ENCODE assay signal across 17 cellular contexts in the genomic region with DNA sequence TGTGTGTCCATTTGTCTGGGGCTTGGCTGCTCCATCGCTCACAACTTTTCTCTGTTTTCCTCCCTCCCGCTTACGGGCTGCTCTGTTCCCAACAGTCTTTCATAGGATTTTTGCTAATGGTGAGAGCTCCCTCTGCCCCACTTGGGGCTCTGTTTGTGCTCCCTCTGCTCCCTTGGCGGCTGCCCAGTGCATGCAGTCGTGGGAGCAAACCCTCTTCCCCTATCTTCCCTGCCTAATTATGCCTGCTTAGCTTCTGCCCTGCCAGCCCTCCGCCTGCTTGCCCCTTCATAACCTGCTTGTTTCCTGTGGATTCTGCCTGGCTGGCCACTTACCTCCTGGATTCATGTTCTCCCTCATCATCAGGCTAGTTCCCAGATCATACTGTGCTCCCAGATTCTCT. TPM values are rescaled to one million over a fixed set of nuclear protein-coding genes. Genes with fewer than 3 reads are reported as not detected.
DNase-seq lines count a peak whose midpoint lies in the region; ATAC-seq and TF ChIP-seq lines count a peak whose summit lies in the region.
"Had no signal": no experiment of that assay in that cellular context is flagged by ENCODE, and none has a peak within 500 bp of the region (broad histone marks: within the 10 kb centered on the region; RNA-seq: fewer than 3 reads in every experiment).

No MANE protein-coding gene starts in this region.

- H3K27ac ChIP-seq in caudate nucleus (ENCODE audit: low read depth, low read length): no peak overlapping the region
- H3K27ac ChIP-seq: 22Rv1 had no signal

- DNase-seq in T-helper 2 cell treated with Interferon-gamma antibody and Interleukin-4, amounts not matched to agents 5 μg/mL and 100 μg/mL, for 36 hours (ENCODE audit: low spot score): no peak
- DNase-seq in T-helper 2 cell (no peak), natural killer cell (no peak), glutamatergic neuron (no peak), caudate nucleus (lab: John Stamatoyannopoulos, UW) (no peak)
- no peak for DNase-seq in natural killer cell treated with Interleukin-12 subunit alpha and Interleukin-12 subunit beta and Interleukin-15 and Interleukin-18, amount 100 ng/mL, for 72 hours (ENCODE audit: low spot score)
- DNase-seq: CD8-positive, alpha-beta memory T cell; DMS79; HCEC 1CT; NCI-H1417; NCI-H187 treated with DMSO at 0.1 percent for 48 hours; NCI-H526 treated with DMSO at 0.1 percent for 48 hours; SHP77 treated with DMSO at 0.1 percent for 48 hours had no signal

- no peak for TF ChIP-seq CTCF in natural killer cell (IDR thresholded peaks at IDR 0.05)
- TF ChIP-seq CTCF in glutamatergic neuron (IDR thresholded peaks at IDR 0.05; ENCODE audit: partially characterized antibody, unreplicated experiment): no peak

- H3K4me1 Mint-ChIP-seq in T-helper 2 cell treated with Interferon-gamma antibody and Interleukin-4, amounts not matched to agents 5 μg/mL and 100 μg/mL, for 36 hours (ENCODE audit: low read depth): peaks cover 6% of the 10 kb centered on the region
- H3K4me1 Mint-ChIP-seq in natural killer cell (peaks cover 34 to 37% of the 10 kb centered on the region in 2 donors), glutamatergic neuron (ENCODE audit: low read depth, unreplicated experiment) (peaks cover 5% of the 10 kb centered on the region)
- peaks cover 23 to 29% of the 10 kb centered on the region in 2 donors for H3K4me1 Mint-ChIP-seq in natural killer cell treated with Interleukin-12 subunit alpha and Interleukin-12 subunit beta and Interleukin-15 and Interleukin-18, amount 100 ng/mL, for 72 hours (ENCODE audit: low read depth in 2 of 2)

- intact Hi-C loops in natural killer cell (cut with micrococcal nuclease): no loop called here

- ATAC-seq in natural killer cell: no peak
- no peak for ATAC-seq in natural killer cell treated with Interleukin-12 subunit alpha and Interleukin-12 subunit beta and Interleukin-15 and Interleukin-18, amount 100 ng/mL, for 72 hours
- ATAC-seq in GM18868 (IDR thresholded peaks at IDR 0.05; ENCODE audit: unreplicated experiment): no peak
- ATAC-seq in GM18873 (IDR thresholded peaks at IDR 0.05; ENCODE audit: low FRiP score, unreplicated experiment): no peak

- peak overlapping the region; percentile 27 for H3K27ac Mint-ChIP-seq in T-helper 2 cell treated with Interferon-gamma antibody and Interleukin-4, amounts not matched to agents 5 μg/mL and 100 μg/mL, for 36 hours
- H3K27ac Mint-ChIP-seq in natural killer cell (peak overlapping the region; percentile 14 to 62), glutamatergic neuron (ENCODE audit: unreplicated experiment) (peak overlapping the region; percentile 40)
- no peak overlapping the region for H3K27ac Mint-ChIP-seq in natural killer cell treated with Interleukin-12 subunit alpha and Interleukin-12 subunit beta and Interleukin-15 and Interleukin-18, amount 100 ng/mL, for 72 hours
- H3K27ac Mint-ChIP-seq: B cell had no signal

- no peaks in the 10 kb centered on the region for H3K9me3 Mint-ChIP-seq in T-helper 2 cell treated with Interferon-gamma antibody and Interleukin-4, amounts not matched to agents 5 μg/mL and 100 μg/mL, for 36 hours
- no peaks in the 10 kb centered on the region for H3K9me3 Mint-ChIP-seq in natural killer cell
- H3K9me3 Mint-ChIP-seq in natural killer cell treated with Interleukin-12 subunit alpha and Interleukin-12 subunit beta and Interleukin-15 and Interleukin-18, amount 100 ng/mL, for 72 hours: no peaks in the 10 kb centered on the region
- peaks cover 2% of the 10 kb centered on the region for H3K9me3 Mint-ChIP-seq in glutamatergic neuron (ENCODE audit: unreplicated experiment)
- H3K9me3 Mint-ChIP-seq: CD8-positive, alpha-beta memory T cell had no signal

- no peak overlapping the region for H3K4me3 Mint-ChIP-seq in T-helper 2 cell treated with Interferon-gamma antibody and Interleukin-4, amounts not matched to agents 5 μg/mL and 100 μg/mL, for 36 hours
- no peak overlapping the region for H3K4me3 Mint-ChIP-seq in natural killer cell
- H3K4me3 Mint-ChIP-seq in natural killer cell treated with Interleukin-12 subunit alpha and Interleukin-12 subunit beta and Interleukin-15 and Interleukin-18, amount 100 ng/mL, for 72 hours: no peak overlapping the region
- H3K4me3 Mint-ChIP-seq in glutamatergic neuron (ENCODE audit: unreplicated experiment): no peak overlapping the region
- H3K4me3 Mint-ChIP-seq: B cell had no signal

- H3K27me3 Mint-ChIP-seq in T-helper 2 cell treated with Interferon-gamma antibody and Interleukin-4, amounts not matched to agents 5 μg/mL and 100 μg/mL, for 36 hours (ENCODE audit: low read depth): no peaks in the 10 kb centered on the region
- H3K27me3 Mint-ChIP-seq in natural killer cell (ENCODE audit: low read depth in 2 of 2) (no peaks in the 10 kb centered on the region), glutamatergic neuron (ENCODE audit: unreplicated experiment) (peaks cover 5% of the 10 kb centered on the region)
- H3K27me3 Mint-ChIP-seq in natural killer cell treated with Interleukin-12 subunit alpha and Interleukin-12 subunit beta and Interleukin-15 and Interleukin-18, amount 100 ng/mL, for 72 hours: no peaks in the 10 kb centered on the region
- H3K27me3 Mint-ChIP-seq: B cell had no signal

- H3K36me3 Mint-ChIP-seq in T-helper 2 cell treated with Interferon-gamma antibody and Interleukin-4, amounts not matched to agents 5 μg/mL and 100 μg/mL, for 36 hours (ENCODE audit: low read depth): peaks cover 67% of the 10 kb centered on the region
- H3K36me3 Mint-ChIP-seq in natural killer cell (peaks cover 42% of the 10 kb centered on the region), glutamatergic neuron (ENCODE audit: unreplicated experiment) (peaks cover 16% of the 10 kb centered on the region)
- H3K36me3 Mint-ChIP-seq in natural killer cell treated with Interleukin-12 subunit alpha and Interleukin-12 subunit beta and Interleukin-15 and Interleukin-18, amount 100 ng/mL, for 72 hours: peaks cover 44% of the 10 kb centered on the region

RNA-seq across cellular contexts. Expression of gene KRTCAP3, which starts 6.6 kb away (rescaled TPM):
- total RNA-seq in natural killer cell: 1 to 10 TPM; 4.4 to 8.4 (median 5.1) TPM
- 1 to 10 TPM; 2.2 to 6.1 TPM for total RNA-seq in natural killer cell treated with Interleukin-12 subunit alpha and Interleukin-12 subunit beta and Interleukin-15 and Interleukin-18, amount 100 ng/mL, for 72 hours
- 4.2 TPM for total RNA-seq in glutamatergic neuron (ENCODE audit: unreplicated experiment)

RNA-seq across cellular contexts. Expression of gene NRBP1, which starts 7.2 kb away (rescaled TPM):
- 100 to 1,000 TPM; 240 to 278 (median 262) TPM for total RNA-seq in natural killer cell
- 100 to 1,000 TPM in 1 of 2 donors, 10 to 100 TPM in 1; 66.0 to 117 TPM for total RNA-seq in natural killer cell treated with Interleukin-12 subunit alpha and Interleukin-12 subunit beta and Interleukin-15 and Interleukin-18, amount 100 ng/mL, for 72 hours
- 142 TPM for total RNA-seq in glutamatergic neuron (ENCODE audit: unreplicated experiment)

RNA-seq across cellular contexts. Expression of gene PPM1G, which starts 26.2 kb away (rescaled TPM):
- total RNA-seq in natural killer cell (10 to 100 TPM; 63.9 to 73.8 (median 69.5) TPM), glutamatergic neuron (ENCODE audit: unreplicated experiment) (84.9 TPM)
- 100 to 1,000 TPM; 110 to 158 TPM for total RNA-seq in natural killer cell treated with Interleukin-12 subunit alpha and Interleukin-12 subunit beta and Interleukin-15 and Interleukin-18, amount 100 ng/mL, for 72 hours

RNA-seq across cellular contexts. Expression of gene IFT172, which starts 53.9 kb away (rescaled TPM):
- total RNA-seq in natural killer cell (10 to 100 TPM; 24.8 to 35.7 (median 30.7) TPM), glutamatergic neuron (ENCODE audit: unreplicated experiment) (43.6 TPM)
- total RNA-seq in natural killer cell treated with Interleukin-12 subunit alpha and Interleukin-12 subunit beta and Interleukin-15 and Interleukin-18, amount 100 ng/mL, for 72 hours: 10 to 100 TPM; 11.1 to 17.4 TPM

RNA-seq across cellular contexts. Expression of gene ZNF513, which starts 55.1 kb away (rescaled TPM):
- total RNA-seq in natural killer cell (10 to 100 TPM; 24.2 to 28.1 (median 26.1) TPM), glutamatergic neuron (ENCODE audit: unreplicated experiment) (30.2 TPM)
- total RNA-seq in natural killer cell treated with Interleukin-12 subunit alpha and Interleukin-12 subunit beta and Interleukin-15 and Interleukin-18, amount 100 ng/mL, for 72 hours: 10 to 100 TPM; 21.8 to 23.6 TPM

Comparison
In these comparisons a context has a peak if more than half of its experiments do, and no peak if none do; other contexts are left out.
1. H3K27ac Mint-ChIP-seq: peak in T-helper 2 cell treated with Interferon-gamma antibody and Interleukin-4, amounts not matched to agents 5 μg/mL and 100 μg/mL, for 36 hours (single experiment), natural killer cell (2 of 2) and glutamatergic neuron (single experiment); none in natural killer cell treated with Interleukin-12 subunit alpha and Interleukin-12 subunit beta and Interleukin-15 and Interleukin-18, amount 100 ng/mL, for 72 hours (0 of 2).